In genomic region chr4:107546637-107547036, GRCh38 we compare ENCODE assay signal across 19 cellular contexts.
DNase-seq lines count a peak whose midpoint lies in the region; ATAC-seq and TF ChIP-seq lines count a peak whose summit lies in the region.
"Had no signal": no experiment of that assay in that cellular context is flagged by ENCODE, and none has a peak within 500 bp of the region (broad histone marks: within the 10 kb centered on the region; RNA-seq: fewer than 3 reads in every experiment).

No MANE protein-coding gene starts in this region.

- CTCF ChIA-PET in MCF 10A (lab: Yijun Ruan, JAX), result interaction anchor here (0.6 to 0.7 kb wide), 5 partner anchors 71 to 452 kb away, joined by 4 to 5 read pairs (median 4); no protein-coding TSS in a partner anchor

- DNase-seq in MCF 10A (ENCODE audit: unreplicated experiment) (peak; percentile 74), breast epithelium (ENCODE audit: low spot score in 2 of 2) (no peak), RWPE2 (ENCODE audit: low spot score) (no peak), activated gamma-delta T cell treated with Interleukin-2 at 50 U/mL for 16 hours (no peak), caudate nucleus (lab: John Stamatoyannopoulos, UW) (no peak)
- DNase-seq: BE2C; Caco-2; CD4-positive, CD25-positive, alpha-beta regulatory T cell; KG1; NCI-H1105; NCI-H1694; NCI-H2107; NCI-H226; NCI-H524 treated with DMSO at 0.1 percent for 48 hours; SHP77 had no signal

- H3K9me3 ChIP-seq in breast epithelium (no peaks in the 10 kb centered on the region), RWPE2 (ENCODE audit: severe bottlenecking) (no peaks in the 10 kb centered on the region)
- H3K9me3 ChIP-seq: BE2C, Caco-2 had no signal

- H3K27ac ChIP-seq in breast epithelium (no peak overlapping the region), RWPE2 (ENCODE audit: poor library complexity, severe bottlenecking) (no peak overlapping the region), caudate nucleus (ENCODE audit: low read depth, low read length) (no peak overlapping the region)
- H3K27ac ChIP-seq: SK-N-MC had no signal

- intact Hi-C loops in MCF 10A (cut with micrococcal nuclease), result no loop called here
- intact Hi-C loops in breast epithelium (cut with DNase I; ENCODE audit: low total_unique reads), result no loop called here

- POLR2A ChIA-PET in MCF 10A (lab: Yijun Ruan, JAX), result interaction anchor here (0.6 to 0.7 kb wide), 3 partner anchors 167 to 317 kb away, joined by 3 read pairs; partner anchors contain the start of gene PAPSS1

- TF ChIP-seq CTCF in MCF 10A (IDR thresholded peaks at IDR 0.05; ENCODE audit: unreplicated experiment) (no peak), breast epithelium (IDR thresholded peaks at IDR 0.05) (no peak), RWPE2 (IDR thresholded peaks at IDR 0.05; ENCODE audit: poor library complexity, severe bottlenecking) (no peak)

- no peaks in the 10 kb centered on the region for H3K36me3 ChIP-seq in breast epithelium
- no peaks in the 10 kb centered on the region for H3K36me3 ChIP-seq in RWPE2 (ENCODE audit: low read depth)
- H3K36me3 ChIP-seq: BE2C had no signal

- no peak overlapping the region for H3K4me3 Mint-ChIP-seq in MCF 10A (ENCODE audit: unreplicated experiment)
- H3K4me3 Mint-ChIP-seq: CD4-positive, CD25-positive, alpha-beta regulatory T cell had no signal

- H3K4me1 Mint-ChIP-seq in MCF 10A (ENCODE audit: insufficient read depth, unreplicated experiment), result peaks cover 5% of the 10 kb centered on the region
- H3K4me1 Mint-ChIP-seq: CD4-positive, CD25-positive, alpha-beta regulatory T cell had no signal

- no peak for TF ChIP-seq POLR2A in breast epithelium (IDR thresholded peaks at IDR 0.05)

- no peaks in the 10 kb centered on the region for H3K36me3 Mint-ChIP-seq in MCF 10A (ENCODE audit: insufficient read depth, unreplicated experiment)
- H3K36me3 Mint-ChIP-seq: CD4-positive, CD25-positive, alpha-beta regulatory T cell had no signal

- H3K27me3 ChIP-seq in breast epithelium (no peaks in the 10 kb centered on the region), RWPE2 (ENCODE audit: insufficient read depth, poor library complexity, severe bottlenecking) (no peaks in the 10 kb centered on the region)
- H3K27me3 ChIP-seq: BE2C had no signal

- H3K27ac Mint-ChIP-seq in MCF 10A (ENCODE audit: low read depth, unreplicated experiment), result no peak overlapping the region
- H3K27ac Mint-ChIP-seq: CD4-positive, CD25-positive, alpha-beta regulatory T cell had no signal

- no peaks in the 10 kb centered on the region for H3K9me3 Mint-ChIP-seq in MCF 10A (ENCODE audit: unreplicated experiment)

- no TSS peak for BruUV-seq in MCF 10A (replicated peaks; lab: Mats Ljungman, UMichigan)

- no peaks in the 10 kb centered on the region for H3K27me3 Mint-ChIP-seq in MCF 10A (ENCODE audit: insufficient read depth, unreplicated experiment)

- H3K4me1 ChIP-seq in breast epithelium (no peaks in the 10 kb centered on the region), RWPE2 (ENCODE audit: insufficient read depth, poor library complexity, severe bottlenecking) (no peaks in the 10 kb centered on the region)
- H3K4me1 ChIP-seq: BE2C, Caco-2 had no signal

- ATAC-seq in RWPE2 (ENCODE audit: low read depth) (peak; percentile 77), esophagus mucosa (peak; percentile 99), HG03135 (IDR thresholded peaks at IDR 0.05; ENCODE audit: unreplicated experiment) (no peak), HG03432 (IDR thresholded peaks at IDR 0.05; ENCODE audit: unreplicated experiment) (no peak)

- H3K4me3 ChIP-seq in breast epithelium (no peak overlapping the region), RWPE2 (ENCODE audit: severe bottlenecking) (no peak overlapping the region)
- H3K4me3 ChIP-seq: SK-N-MC had no signal

Comparison
In these comparisons a context has a peak if more than half of its experiments do, and no peak if none do; other contexts are left out.
1. ATAC-seq: peak in RWPE2 (single experiment) and esophagus mucosa (single experiment); none in HG03135 (single experiment) and HG03432 (single experiment).